ENCODE assay signal across 17 cellular contexts in the genomic region with DNA sequence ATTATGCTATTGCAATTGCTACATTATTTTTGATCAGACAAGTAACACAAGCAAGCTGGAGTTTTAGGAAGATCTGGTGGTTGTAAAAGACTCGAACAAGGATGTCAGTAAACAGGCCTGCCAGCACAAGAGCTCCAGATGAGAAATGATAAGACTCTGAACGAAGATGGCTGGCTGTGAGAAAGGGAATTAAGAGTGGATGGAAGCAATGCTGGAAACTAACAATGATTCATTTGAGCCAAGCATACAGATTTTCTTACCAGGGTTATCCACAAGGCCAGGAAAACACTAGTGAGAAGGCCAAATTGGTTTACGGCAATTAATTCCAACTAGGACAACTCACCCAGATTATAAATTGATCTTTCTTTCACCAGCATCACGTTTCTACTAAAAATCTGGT. TPM values are rescaled to one million over a fixed set of nuclear protein-coding genes. Genes with fewer than 3 reads are reported as not detected.
DNase-seq lines count a peak whose midpoint lies in the region; ATAC-seq and TF ChIP-seq lines count a peak whose summit lies in the region.
"Had no signal": no experiment of that assay in that cellular context is flagged by ENCODE, and none has a peak within 500 bp of the region (broad histone marks: within the 10 kb centered on the region; RNA-seq: fewer than 3 reads in every experiment).

No MANE protein-coding gene starts in this region.

- H3K27ac ChIP-seq in AG04450 (ENCODE audit: low read depth, low read length) (peak overlapping the region; percentile 77), uterus (no peak overlapping the region)

- H3K27me3 Mint-ChIP-seq in HFFc6 (ENCODE audit: insufficient read depth): peaks cover 4% of the 10 kb centered on the region; the same call in 1 of the 2 replicates
- H3K27me3 Mint-ChIP-seq in nephron (ENCODE audit: low read depth): no peaks in the 10 kb centered on the region
- H3K27me3 Mint-ChIP-seq in activated T-helper 17 cell treated with anti-CD3 and anti-CD28 coated beads, Interleukin-2, amount 50 U/mL, for 72 hours: no peaks in the 10 kb centered on the region
- no peaks in the 10 kb centered on the region for H3K27me3 Mint-ChIP-seq in MCF 10A (ENCODE audit: insufficient read depth, unreplicated experiment)

- no TSS peak for BruUV-seq in MCF 10A (replicated peaks; lab: Mats Ljungman, UMichigan)

- CTCF ChIA-PET in AG04450 (lab: Charles Lee) (interaction anchor here (3.2 kb wide), 1 partner anchor 146 kb away, joined by 13 read pairs; no protein-coding TSS in a partner anchor), MCF 10A (lab: Yijun Ruan, JAX) (interaction anchor here (0.7 kb wide), 1 partner anchor 31 kb away, joined by 4 read pairs; no protein-coding TSS in a partner anchor)

- H3K4me1 Mint-ChIP-seq in HFFc6 (ENCODE audit: low read depth) (peaks cover 85% of the 10 kb centered on the region), nephron (peaks cover 49% of the 10 kb centered on the region), MCF 10A (ENCODE audit: insufficient read depth, unreplicated experiment) (no peaks in the 10 kb centered on the region)
- H3K4me1 Mint-ChIP-seq in activated T-helper 17 cell treated with anti-CD3 and anti-CD28 coated beads, Interleukin-2, amount 50 U/mL, for 72 hours: peaks cover 9% of the 10 kb centered on the region

- ATAC-seq in activated T-helper 17 cell treated with anti-CD3 and anti-CD28 coated beads, Interleukin-2, amount 50 U/mL, for 72 hours (replicated peaks): no peak
- ATAC-seq: K562, PC-3 had no signal

- POLR2A ChIA-PET in AG04450 (lab: Yijun Ruan, JAX): interaction anchor here (1.0 to 1.3 kb wide), 3 partner anchors 9 to 55 kb away, joined by 3 to 14 read pairs (median 3); partner anchors contain the start of gene NRIP1
- POLR2A ChIA-PET in MCF 10A (lab: Yijun Ruan, JAX): no interaction called here

- peak overlapping the region; percentile 80 for H3K27ac Mint-ChIP-seq in HFFc6
- H3K27ac Mint-ChIP-seq in nephron: peak overlapping the region in 2 of 3 experiments; percentile 6 to 14
- H3K27ac Mint-ChIP-seq in activated T-helper 17 cell treated with anti-CD3 and anti-CD28 coated beads, Interleukin-2, amount 50 U/mL, for 72 hours: no peak overlapping the region
- H3K27ac Mint-ChIP-seq in MCF 10A (ENCODE audit: low read depth, unreplicated experiment): no peak overlapping the region

- H3K4me3 ChIP-seq in AG04450 (ENCODE audit: low read depth, low read length) (no peak overlapping the region), astrocyte of the spinal cord (ENCODE audit: low read depth, low read length) (no peak overlapping the region), uterus (no peak overlapping the region)
- H3K4me3 ChIP-seq: K562 had no signal

- H3K9me3 Mint-ChIP-seq in HFFc6 (peaks cover 8% of the 10 kb centered on the region), nephron (no peaks in the 10 kb centered on the region), MCF 10A (ENCODE audit: unreplicated experiment) (peaks cover 7% of the 10 kb centered on the region)
- no peaks in the 10 kb centered on the region for H3K9me3 Mint-ChIP-seq in activated T-helper 17 cell treated with anti-CD3 and anti-CD28 coated beads, Interleukin-2, amount 50 U/mL, for 72 hours

- H3K36me3 Mint-ChIP-seq in HFFc6 (ENCODE audit: low read depth): peaks cover 46% of the 10 kb centered on the region
- peaks cover 69% of the 10 kb centered on the region for H3K36me3 Mint-ChIP-seq in nephron (ENCODE audit: low read depth)
- peaks cover 9% of the 10 kb centered on the region for H3K36me3 Mint-ChIP-seq in activated T-helper 17 cell treated with anti-CD3 and anti-CD28 coated beads, Interleukin-2, amount 50 U/mL, for 72 hours (ENCODE audit: low read depth)
- peaks cover 7% of the 10 kb centered on the region for H3K36me3 Mint-ChIP-seq in MCF 10A (ENCODE audit: insufficient read depth, unreplicated experiment)

- H3K36me3 ChIP-seq in uterus: no peaks in the 10 kb centered on the region

- TF ChIP-seq CTCF in AG04450 (IDR thresholded peaks at IDR 0.05; ENCODE audit: low read depth, low read length) (no peak), HFFc6 (IDR thresholded peaks at IDR 0.05) (no peak), astrocyte of the spinal cord (IDR thresholded peaks at IDR 0.05; ENCODE audit: low read depth, low read length) (no peak), nephron (IDR thresholded peaks at IDR 0.05; ENCODE audit: unreplicated experiment in 3 of 3) (no peak), uterus (IDR thresholded peaks at IDR 0.05) (no peak), MCF 10A (IDR thresholded peaks at IDR 0.05; ENCODE audit: unreplicated experiment) (no peak)

- H3K4me1 ChIP-seq in uterus: peaks cover 0 to 7% of the 10 kb centered on the region in 2 donors
- H3K4me1 ChIP-seq: Caco-2 had no signal

- H3K4me3 Mint-ChIP-seq in HFFc6: peak overlapping the region; percentile 16; the same call in 1 of the 2 replicates
- no peak overlapping the region for H3K4me3 Mint-ChIP-seq in nephron
- no peak overlapping the region for H3K4me3 Mint-ChIP-seq in activated T-helper 17 cell treated with anti-CD3 and anti-CD28 coated beads, Interleukin-2, amount 50 U/mL, for 72 hours
- H3K4me3 Mint-ChIP-seq in MCF 10A (ENCODE audit: unreplicated experiment): no peak overlapping the region

- TF ChIP-seq POLR2A in uterus (IDR thresholded peaks at IDR 0.05): no peak

- H3K27me3 ChIP-seq in AG04450 (ENCODE audit: control insufficient read depth, insufficient read depth, low read length) (no peaks in the 10 kb centered on the region), uterus (no peaks in the 10 kb centered on the region)

- in situ Hi-C loops in astrocyte of the spinal cord (cut with HindIII; ENCODE audit: low sequenced_read_pairs): no loop called here

- DNase-seq in AG04450 (ENCODE audit: low read depth, low spot score): no peak
- DNase-seq in HFFc6: peak; percentile 21
- DNase-seq in astrocyte of the spinal cord (ENCODE audit: low read depth, low spot score): peak; percentile 52
- no peak for DNase-seq in uterus
- no peak for DNase-seq in MCF 10A (ENCODE audit: unreplicated experiment)
- no peak for DNase-seq in D341Med (ENCODE audit: low spot score)
- DNase-seq: Caco-2, DMS53, NCI-H1048, NCI-H146, NCI-H2107, NCI-H345, NCI-H526 treated with DMSO at 0.1 percent for 48 hours, PC-3 had no signal

- intact Hi-C loops in uterus (cut with DNase I; ENCODE audit: low total_unique reads): no loop called here
- intact Hi-C loops in MCF 10A (cut with micrococcal nuclease): no loop called here

- H3K9me3 ChIP-seq in AG04450 (ENCODE audit: control insufficient read depth, insufficient read depth, low read length) (peaks cover 3% of the 10 kb centered on the region; the same call in 1 of the 2 replicates), uterus (no peaks in the 10 kb centered on the region)
- H3K9me3 ChIP-seq: Caco-2 had no signal

RNA-seq across cellular contexts. Expression of gene NRIP1, which starts 54.2 kb away (rescaled TPM):
- polyA plus RNA-seq in AG04450 (2011; rRNA removed): 18.7 and 22.6 TPM in 2 replicates
- 32.6 and 63.7 TPM in 2 replicates for polyA minus RNA-seq in AG04450 (2011; rRNA and poly(A)+ RNA removed)
- 10 to 100 TPM; 39.1 to 56.6 (median 52.3) TPM for total RNA-seq in HFFc6 (2021; fragmentation: NEBNext Ultra II Directional; extraction: Animal tissue kit (Norgen Biotek cat#: 25700))
- total RNA-seq in uterus (10 to 100 TPM; 16.1 to 81.9 (median 36.4) TPM), MCF 10A (2022) (26.5 and 31.4 TPM in 2 replicates)
- 1 to 10 TPM; 6.9 to 7.6 TPM for total RNA-seq in activated T-helper 17 cell treated with anti-CD3 and anti-CD28 coated beads, Interleukin-2, amount 50 U/mL, for 72 hours

Comparison
In these comparisons a context has a peak if more than half of its experiments do, and no peak if none do; other contexts are left out.
1. DNase-seq: peak in HFFc6 (single experiment) and astrocyte of the spinal cord (single experiment); none in AG04450 (single experiment), uterus (0 of 2), MCF 10A (single experiment) and D341Med (single experiment).
2. H3K27ac Mint-ChIP-seq: peak in HFFc6 (single experiment) and nephron (2 of 3); none in activated T-helper 17 cell treated with anti-CD3 and anti-CD28 coated beads, Interleukin-2, amount 50 U/mL, for 72 hours (single experiment) and MCF 10A (single experiment).